34 cellular contexts compared by ENCODE assay signal in the genomic region with DNA sequence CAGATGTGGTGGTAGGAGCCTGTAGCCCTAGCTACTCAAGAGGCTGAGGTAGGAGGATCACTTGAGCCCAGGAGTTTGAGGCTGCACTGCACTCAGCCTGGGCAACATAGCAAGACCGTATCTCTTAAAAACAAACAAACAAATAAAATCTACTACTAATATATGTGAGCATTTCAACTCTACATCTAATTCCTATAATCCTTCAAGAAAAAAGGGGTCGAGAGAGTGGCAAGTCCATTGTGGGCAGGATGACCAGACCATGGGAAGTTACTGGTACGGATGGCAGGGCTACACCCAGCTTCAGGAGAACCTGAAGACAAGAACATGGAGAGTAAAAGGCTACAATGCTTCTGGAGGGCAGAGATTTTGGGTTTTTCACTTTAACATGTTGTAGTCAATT.
"Had no signal": no experiment of that assay in that cellular context is flagged by ENCODE, and none has a peak within 500 bp of the region (broad histone marks: within the 10 kb centered on the region; RNA-seq: fewer than 3 reads in every experiment).

No MANE protein-coding gene starts in this region.

- H3K9me3 Mint-ChIP-seq: activated naive CD4-positive, alpha-beta T cell treated with anti-CD3 and anti-CD28 coated beads for 36 hours; activated naive CD4-positive, alpha-beta T cell treated with anti-CD3 and anti-CD28 coated beads, Interleukin-2, amount 10 ng/mL, durations not matched to agents 7 days and 5 days; activated naive CD4-positive, alpha-beta T cell treated with anti-CD3 and anti-CD28 coated beads, Interleukin-2, amount 50 U/mL, for 24 hours; activated naive CD4-positive, alpha-beta T cell treated with anti-CD3 and anti-CD28 coated beads, Interleukin-2, amount 50 U/mL, for 72 hours; activated naive CD8-positive, alpha-beta T cell treated with anti-CD3 and anti-CD28 coated beads for 36 hours; activated naive CD8-positive, alpha-beta T cell treated with anti-CD3 and anti-CD28 coated beads, Interleukin-2, amount 10 ng/mL, durations not matched to agents 7 days and 5 days; activated naive CD8-positive, alpha-beta T cell treated with anti-CD3 and anti-CD28 coated beads, Interleukin-2, amount 50 U/mL, for 24 hours; activated T-cell treated with anti-CD3 and anti-CD28 coated beads, Interleukin-2, amount 50 U/mL, for 24 hours; activated T-cell treated with anti-CD3 and anti-CD28 coated beads, Interleukin-2, amount 50 U/mL, for 4 hours; activated T-cell treated with anti-CD3 and anti-CD28 coated beads, Interleukin-2, amount 50 U/mL, for 72 hours; activated T-helper 1 cell treated with anti-CD3 and anti-CD28 coated beads, Interleukin-12 subunit alpha, Interleukin-12 subunit beta, Interleukin-2, Interleukin-4 antibody, amounts not matched to agents 30 ng/mL and 10 ng/mL and 1 ng/mL, durations not matched to agents 14 hours and 24 hours and 36 hours; activated T-helper 17 cell treated with anti-CD3 and anti-CD28 coated beads, Interleukin-2, amount 50 U/mL, for 72 hours; activated T-helper 2 cell treated with anti-CD3 and anti-CD28 coated beads, Interferon-gamma antibody, Interleukin-2, Interleukin-4, amounts not matched to agents 10 μg/mL and 5 μg/mL and 100 μg/mL, durations not matched to agents 14 hours and 24 hours and 36 hours; brain; central memory CD8-positive, alpha-beta T cell had no signal

- H3K27ac Mint-ChIP-seq: activated naive CD4-positive, alpha-beta T cell treated with anti-CD3 and anti-CD28 coated beads for 36 hours; activated naive CD4-positive, alpha-beta T cell treated with anti-CD3 and anti-CD28 coated beads, Interleukin-2, amount 10 ng/mL, durations not matched to agents 7 days and 5 days; activated naive CD4-positive, alpha-beta T cell treated with anti-CD3 and anti-CD28 coated beads, Interleukin-2, amount 50 U/mL, for 24 hours; activated naive CD4-positive, alpha-beta T cell treated with anti-CD3 and anti-CD28 coated beads, Interleukin-2, amount 50 U/mL, for 72 hours; activated naive CD8-positive, alpha-beta T cell; activated naive CD8-positive, alpha-beta T cell treated with anti-CD3 and anti-CD28 coated beads for 36 hours; activated naive CD8-positive, alpha-beta T cell treated with anti-CD3 and anti-CD28 coated beads, Interleukin-2, amount 10 ng/mL, durations not matched to agents 7 days and 5 days; activated naive CD8-positive, alpha-beta T cell treated with anti-CD3 and anti-CD28 coated beads, Interleukin-2, amount 50 U/mL, for 24 hours; activated T-cell treated with anti-CD3 and anti-CD28 coated beads, Interleukin-2, amount 50 U/mL, for 24 hours; activated T-cell treated with anti-CD3 and anti-CD28 coated beads, Interleukin-2, amount 50 U/mL, for 72 hours; activated T-helper 1 cell treated with anti-CD3 and anti-CD28 coated beads, Interleukin-12 subunit alpha, Interleukin-12 subunit beta, Interleukin-2, Interleukin-4 antibody, amounts not matched to agents 30 ng/mL and 10 ng/mL and 1 ng/mL, durations not matched to agents 14 hours and 24 hours and 36 hours; activated T-helper 17 cell treated with anti-CD3 and anti-CD28 coated beads, Interleukin-2, amount 50 U/mL, for 72 hours; activated T-helper 2 cell treated with anti-CD3 and anti-CD28 coated beads, Interferon-gamma antibody, Interleukin-2, Interleukin-4, amounts not matched to agents 10 μg/mL and 5 μg/mL and 100 μg/mL, durations not matched to agents 14 hours and 24 hours and 36 hours; brain had no signal

- DNase-seq: activated effector memory CD4-positive, alpha-beta T cell treated with anti-CD3 and anti-CD28 coated beads, Interleukin-2, amount 50 U/mL, for 16 hours; activated effector memory CD4-positive, alpha-beta T cell treated with Interleukin-2 at 50 U/mL for 16 hours; activated gamma-delta T cell; activated gamma-delta T cell treated with Interleukin-2 at 50 U/mL for 16 hours; activated naive CD4-positive, alpha-beta T cell; activated naive CD4-positive, alpha-beta T cell treated with anti-CD3 and anti-CD28 coated beads for 36 hours; activated naive CD4-positive, alpha-beta T cell treated with anti-CD3 and anti-CD28 coated beads, Interleukin-2, amount 10 ng/mL, durations not matched to agents 7 days and 5 days; activated naive CD4-positive, alpha-beta T cell treated with anti-CD3 and anti-CD28 coated beads, Interleukin-2, amount 50 U/mL, for 16 hours; activated naive CD4-positive, alpha-beta T cell treated with Interleukin-2 at 50 U/mL for 16 hours; activated naive CD8-positive, alpha-beta T cell treated with anti-CD3 and anti-CD28 coated beads for 36 hours; activated naive CD8-positive, alpha-beta T cell treated with anti-CD3 and anti-CD28 coated beads, Interleukin-2, amount 10 ng/mL, durations not matched to agents 7 days and 5 days; activated naive CD8-positive, alpha-beta T cell treated with anti-CD3 and anti-CD28 coated beads, Interleukin-2, amount 50 U/mL, for 24 hours; activated T-cell treated with anti-CD3 and anti-CD28 coated beads, Interleukin-2, amount 50 U/mL, for 24 hours; activated T-cell treated with anti-CD3 and anti-CD28 coated beads, Interleukin-2, amount 50 U/mL, for 4 hours; activated T-cell treated with anti-CD3 and anti-CD28 coated beads, Interleukin-2, amount 50 U/mL, for 48 hours; activated T-cell treated with anti-CD3 and anti-CD28 coated beads, Interleukin-2, amount 50 U/mL, for 72 hours; adrenal gland; amniotic stem cell; amygdala; anterior cingulate cortex; aorta; body of pancreas; brain microvascular endothelial cell; caudate nucleus; central memory CD4-positive, alpha-beta T cell; cerebellar nuclear complex had no signal

- H3K27me3 Mint-ChIP-seq: activated naive CD4-positive, alpha-beta T cell treated with anti-CD3 and anti-CD28 coated beads, Interleukin-2, amount 10 ng/mL, durations not matched to agents 7 days and 5 days; activated naive CD4-positive, alpha-beta T cell treated with anti-CD3 and anti-CD28 coated beads, Interleukin-2, amount 50 U/mL, for 24 hours; activated naive CD8-positive, alpha-beta T cell; activated naive CD8-positive, alpha-beta T cell treated with anti-CD3 and anti-CD28 coated beads for 36 hours; activated naive CD8-positive, alpha-beta T cell treated with anti-CD3 and anti-CD28 coated beads, Interleukin-2, amount 10 ng/mL, durations not matched to agents 7 days and 5 days; activated naive CD8-positive, alpha-beta T cell treated with anti-CD3 and anti-CD28 coated beads, Interleukin-2, amount 50 U/mL, for 24 hours; activated T-cell treated with anti-CD3 and anti-CD28 coated beads, Interleukin-2, amount 50 U/mL, for 24 hours; activated T-helper 17 cell treated with anti-CD3 and anti-CD28 coated beads, Interleukin-2, amount 50 U/mL, for 72 hours; brain; central memory CD8-positive, alpha-beta T cell had no signal

- H3K4me3 Mint-ChIP-seq: activated naive CD4-positive, alpha-beta T cell treated with anti-CD3 and anti-CD28 coated beads for 36 hours; activated naive CD4-positive, alpha-beta T cell treated with anti-CD3 and anti-CD28 coated beads, Interleukin-2, amount 10 ng/mL, durations not matched to agents 7 days and 5 days; activated naive CD4-positive, alpha-beta T cell treated with anti-CD3 and anti-CD28 coated beads, Interleukin-2, amount 50 U/mL, for 24 hours; activated naive CD8-positive, alpha-beta T cell; activated naive CD8-positive, alpha-beta T cell treated with anti-CD3 and anti-CD28 coated beads for 36 hours; activated naive CD8-positive, alpha-beta T cell treated with anti-CD3 and anti-CD28 coated beads, Interleukin-2, amount 10 ng/mL, durations not matched to agents 7 days and 5 days; activated naive CD8-positive, alpha-beta T cell treated with anti-CD3 and anti-CD28 coated beads, Interleukin-2, amount 50 U/mL, for 24 hours; activated T-cell treated with anti-CD3 and anti-CD28 coated beads, Interleukin-2, amount 50 U/mL, for 24 hours; activated T-cell treated with anti-CD3 and anti-CD28 coated beads, Interleukin-2, amount 50 U/mL, for 4 hours; activated T-cell treated with anti-CD3 and anti-CD28 coated beads, Interleukin-2, amount 50 U/mL, for 72 hours; activated T-helper 1 cell treated with anti-CD3 and anti-CD28 coated beads, Interleukin-12 subunit alpha, Interleukin-12 subunit beta, Interleukin-2, Interleukin-4 antibody, amounts not matched to agents 30 ng/mL and 10 ng/mL and 1 ng/mL, durations not matched to agents 14 hours and 24 hours and 36 hours; activated T-helper 17 cell treated with anti-CD3 and anti-CD28 coated beads, Interleukin-2, amount 50 U/mL, for 72 hours; brain; central memory CD8-positive, alpha-beta T cell had no signal

- H3K4me1 Mint-ChIP-seq: activated naive CD4-positive, alpha-beta T cell treated with anti-CD3 and anti-CD28 coated beads, Interleukin-2, amount 50 U/mL, for 24 hours; activated naive CD8-positive, alpha-beta T cell treated with anti-CD3 and anti-CD28 coated beads for 36 hours; activated naive CD8-positive, alpha-beta T cell treated with anti-CD3 and anti-CD28 coated beads, Interleukin-2, amount 50 U/mL, for 24 hours; brain had no signal
